14 cellular contexts compared by ENCODE assay signal in genomic region chr1:151756291-151756690, GRCh38.
DNase-seq lines count a peak whose midpoint lies in the region; ATAC-seq, FAIRE-seq and TF ChIP-seq lines count a peak whose summit lies in the region.
"Had no signal": no experiment of that assay in that cellular context is flagged by ENCODE, and none has a peak within 500 bp of the region (broad histone marks: within the 10 kb centered on the region; RNA-seq: fewer than 3 reads in every experiment).

No MANE protein-coding gene starts in this region.

- H3K4me1 Mint-ChIP-seq in activated naive CD8-positive, alpha-beta T cell treated with anti-CD3 and anti-CD28 coated beads, Interleukin-2, amount 50 U/mL, for 24 hours = peaks cover 12% of the 10 kb centered on the region
- H3K4me1 Mint-ChIP-seq: neural crest cell had no signal

- no peak for TF ChIP-seq POLR2A in H54 (IDR thresholded peaks at IDR 0.05; ENCODE audit: low read depth, low read length)

- ATAC-seq in activated naive CD8-positive, alpha-beta T cell treated with anti-CD3 and anti-CD28 coated beads, Interleukin-2, amount 50 U/mL, for 24 hours = peak; percentile 72
- ATAC-seq: heart right ventricle, right lobe of liver had no signal

- H3K36me3 Mint-ChIP-seq in activated naive CD8-positive, alpha-beta T cell treated with anti-CD3 and anti-CD28 coated beads, Interleukin-2, amount 50 U/mL, for 24 hours (ENCODE audit: low read depth) = peaks cover 25% of the 10 kb centered on the region

- peak overlapping the region; percentile 8 for H3K27ac Mint-ChIP-seq in activated naive CD8-positive, alpha-beta T cell treated with anti-CD3 and anti-CD28 coated beads, Interleukin-2, amount 50 U/mL, for 24 hours

- H3K9me3 Mint-ChIP-seq in activated naive CD8-positive, alpha-beta T cell treated with anti-CD3 and anti-CD28 coated beads, Interleukin-2, amount 50 U/mL, for 24 hours = no peaks in the 10 kb centered on the region
- H3K9me3 Mint-ChIP-seq: neural crest cell had no signal

- DNase-seq in AG08395 (ENCODE audit: low spot score) = peak; percentile 68
- DNase-seq in H54 (ENCODE audit: insufficient read length, low spot score) = peak; percentile 81
- DNase-seq in activated naive CD8-positive, alpha-beta T cell treated with anti-CD3 and anti-CD28 coated beads, Interleukin-2, amount 50 U/mL, for 24 hours = no peak
- peak; percentile 20 for DNase-seq in foreskin melanocyte
- DNase-seq in NCI-H2081 (lab: John Stamatoyannopoulos, UW) = no peak
- no peak for DNase-seq in SW 1271 (lab: John Stamatoyannopoulos, UW)
- no peak for DNase-seq in NOMO-1 treated with DMSO at 0.1 percent for 48 hours (lab: John Stamatoyannopoulos, UW; ENCODE audit: unreplicated experiment)
- no peak for DNase-seq in stimulated activated CD4-positive, alpha-beta T cell treated with anti-CD3 and anti-CD28 coated beads, Interleukin-2, amount 100 ng/mL, for 48 hours
- DNase-seq: GDM1, heart right ventricle, NCI-H345, right lobe of liver had no signal

- H3K4me3 Mint-ChIP-seq in activated naive CD8-positive, alpha-beta T cell treated with anti-CD3 and anti-CD28 coated beads, Interleukin-2, amount 50 U/mL, for 24 hours = no peak overlapping the region
- H3K4me3 Mint-ChIP-seq: neural crest cell had no signal

- no peak for FAIRE-seq in H54 (lab: Jason Lieb, UNC)
- FAIRE-seq: GM18507 had no signal

- H3K27me3 Mint-ChIP-seq in activated naive CD8-positive, alpha-beta T cell treated with anti-CD3 and anti-CD28 coated beads, Interleukin-2, amount 50 U/mL, for 24 hours = peaks cover 3% of the 10 kb centered on the region

Comparison
In these comparisons a context has a peak if more than half of its experiments do, and no peak if none do; other contexts are left out.
1. DNase-seq: peak in AG08395 (single experiment), H54 (single experiment) and foreskin melanocyte (single experiment); none in activated naive CD8-positive, alpha-beta T cell treated with anti-CD3 and anti-CD28 coated beads, Interleukin-2, amount 50 U/mL, for 24 hours (single experiment), NCI-H2081 (0 of 2), SW 1271 (0 of 2), NOMO-1 treated with DMSO at 0.1 percent for 48 hours (single experiment) and stimulated activated CD4-positive, alpha-beta T cell treated with anti-CD3 and anti-CD28 coated beads, Interleukin-2, amount 100 ng/mL, for 48 hours (0 of 2).